Comparison of ENCODE assay signal across 2 cellular contexts in genomic region chr11:79453617-79454016, GRCh38.
A peak's percentile ranks its signal among the peaks of the same experiment; 100 is the strongest.
TF ChIP-seq lines count a peak whose summit lies in the region.

No MANE protein-coding gene starts in this region.

TF ChIP-seq in HepG2, 621 proteins besides CTCF, POLR2A, EP300 and RAD21:
- TF ChIP-seq HNRNPK (IDR thresholded peaks at IDR 0.05; ENCODE audit: low read depth, low read length, poor library complexity, severe bottlenecking) (peak; percentile 76), BATF2 (CRISPR knock-in tag; IDR thresholded peaks at IDR 0.05) (no peak), GABPB1 (CRISPR knock-in tag; IDR thresholded peaks at IDR 0.05) (no peak)

TF ChIP-seq in K562, 482 proteins besides CTCF, POLR2A, EP300 and RAD21:
- peak; percentile 60 for TF ChIP-seq HNRNPK (IDR thresholded peaks at IDR 0.05; ENCODE audit: low read depth, low read length, poor library complexity, severe bottlenecking)
- TF ChIP-seq ZNF551 (CRISPR knock-in tag; IDR thresholded peaks at IDR 0.05): no peak
- TF ChIP-seq L3MBTL2 (IDR thresholded peaks at IDR 0.05): no peak
- TF ChIP-seq RREB1 (CRISPR knock-in tag; IDR thresholded peaks at IDR 0.05): no peak
TF ChIP-seq in K562: peak in this region for 1.
